ENCODE assay signal across 24 cellular contexts in the genomic region with DNA sequence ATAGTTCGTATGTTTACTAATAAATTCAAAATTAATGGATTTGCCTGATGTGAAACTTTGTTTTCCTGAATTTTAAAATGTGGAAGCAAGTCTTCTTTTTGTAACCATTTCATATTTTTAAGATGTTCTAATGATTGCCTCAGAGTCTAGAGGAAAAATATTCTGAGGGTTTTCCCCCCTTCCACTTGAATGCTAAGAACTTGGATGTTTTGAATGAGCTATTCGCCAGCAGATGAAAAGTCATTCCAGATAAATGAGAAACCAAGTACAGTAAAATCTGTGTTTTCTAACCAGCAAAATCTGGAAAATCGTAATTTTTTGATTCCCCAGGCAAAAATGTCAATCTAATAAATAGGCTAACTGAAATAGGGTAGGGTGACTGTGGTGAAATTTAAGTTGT. TPM values are rescaled to one million over a fixed set of nuclear protein-coding genes. Genes with fewer than 3 reads are reported as not detected.
"Had no signal": no experiment of that assay in that cellular context is flagged by ENCODE, and none has a peak within 500 bp of the region (broad histone marks: within the 10 kb centered on the region; RNA-seq: fewer than 3 reads in every experiment).

No MANE protein-coding gene starts in this region.

- H3K4me1 Mint-ChIP-seq: activated CD4-positive, alpha-beta T cell treated with anti-CD3 and anti-CD28 coated beads, Interleukin-2, amount 10 ng/mL, durations not matched to agents 7 days and 5 days; activated naive CD4-positive, alpha-beta T cell treated with anti-CD3 and anti-CD28 coated beads, Interleukin-2, amount 50 U/mL, for 24 hours; central memory CD8-positive, alpha-beta T cell; naive thymus-derived CD8-positive, alpha-beta T cell had no signal

- H2AFZ ChIP-seq: neural progenitor cell had no signal

- H3K9me3 ChIP-seq: heart right ventricle, lower lobe of right lung, sigmoid colon, spleen had no signal

- H3K4me3 ChIP-seq: heart right ventricle, lower lobe of right lung, neural progenitor cell, sigmoid colon, spleen had no signal

- H3K27me3 ChIP-seq: heart right ventricle, neural progenitor cell, sigmoid colon, spleen had no signal

- H3K9ac ChIP-seq: neural progenitor cell had no signal

- H3K4me3 Mint-ChIP-seq: activated CD4-positive, alpha-beta T cell treated with anti-CD3 and anti-CD28 coated beads, Interleukin-2, amount 10 ng/mL, durations not matched to agents 7 days and 5 days; activated CD8-positive, alpha-beta T cell treated with anti-CD3 and anti-CD28 coated beads, Interleukin-2, amount 10 ng/mL, durations not matched to agents 7 days and 5 days; activated naive CD4-positive, alpha-beta T cell treated with anti-CD3 and anti-CD28 coated beads, Interleukin-2, amount 50 U/mL, for 24 hours; activated T-helper 1 cell treated with anti-CD3 and anti-CD28 coated beads, Interleukin-12 subunit alpha, Interleukin-12 subunit beta, Interleukin-2, Interleukin-4 antibody, amounts not matched to agents 30 ng/mL and 10 ng/mL and 1 ng/mL, durations not matched to agents 14 hours and 24 hours and 36 hours; central memory CD8-positive, alpha-beta T cell; effector memory CD8-positive, alpha-beta T cell; naive thymus-derived CD8-positive, alpha-beta T cell; neural progenitor cell had no signal

- H3K4me2 ChIP-seq: neural progenitor cell had no signal

- H3K36me3 ChIP-seq: heart right ventricle, lower lobe of right lung, neural progenitor cell, sigmoid colon, spleen had no signal

- H3K9me3 Mint-ChIP-seq: activated CD4-positive, alpha-beta T cell treated with anti-CD3 and anti-CD28 coated beads, Interleukin-2, amount 10 ng/mL, durations not matched to agents 7 days and 5 days; activated naive CD4-positive, alpha-beta T cell treated with anti-CD3 and anti-CD28 coated beads, Interleukin-2, amount 50 U/mL, for 24 hours; activated T-helper 1 cell treated with anti-CD3 and anti-CD28 coated beads, Interleukin-12 subunit alpha, Interleukin-12 subunit beta, Interleukin-2, Interleukin-4 antibody, amounts not matched to agents 30 ng/mL and 10 ng/mL and 1 ng/mL, durations not matched to agents 14 hours and 24 hours and 36 hours; neural progenitor cell had no signal

- ATAC-seq: activated CD4-positive, CD25-positive, alpha-beta regulatory T cell treated with anti-CD3 and anti-CD28 coated beads, Interleukin-2, amount 50 U/mL, for 24 hours; activated CD8-positive, alpha-beta T cell treated with anti-CD3 and anti-CD28 coated beads, Interleukin-2, amount 10 ng/mL, durations not matched to agents 7 days and 5 days; effector memory CD8-positive, alpha-beta T cell; esophagus mucosa; heart right ventricle; left lobe of liver; lower lobe of right lung; naive thymus-derived CD8-positive, alpha-beta T cell had no signal

- H3K27ac Mint-ChIP-seq: activated CD4-positive, alpha-beta T cell treated with anti-CD3 and anti-CD28 coated beads, Interleukin-2, amount 10 ng/mL, durations not matched to agents 7 days and 5 days; activated CD8-positive, alpha-beta T cell treated with anti-CD3 and anti-CD28 coated beads, Interleukin-2, amount 10 ng/mL, durations not matched to agents 7 days and 5 days; activated naive CD4-positive, alpha-beta T cell treated with anti-CD3 and anti-CD28 coated beads, Interleukin-2, amount 50 U/mL, for 24 hours; activated T-helper 1 cell treated with anti-CD3 and anti-CD28 coated beads, Interleukin-12 subunit alpha, Interleukin-12 subunit beta, Interleukin-2, Interleukin-4 antibody, amounts not matched to agents 30 ng/mL and 10 ng/mL and 1 ng/mL, durations not matched to agents 14 hours and 24 hours and 36 hours; effector memory CD8-positive, alpha-beta T cell; naive thymus-derived CD8-positive, alpha-beta T cell; neural progenitor cell had no signal

- FAIRE-seq: colon, endothelial cell of umbilical vein, keratinocyte had no signal

- H3K4me1 ChIP-seq: heart right ventricle, lower lobe of right lung, neural progenitor cell had no signal

- H3K36me3 Mint-ChIP-seq: activated naive CD4-positive, alpha-beta T cell treated with anti-CD3 and anti-CD28 coated beads, Interleukin-2, amount 50 U/mL, for 24 hours; naive thymus-derived CD8-positive, alpha-beta T cell had no signal

- H3K27me3 Mint-ChIP-seq: activated CD4-positive, alpha-beta T cell treated with anti-CD3 and anti-CD28 coated beads, Interleukin-2, amount 10 ng/mL, durations not matched to agents 7 days and 5 days; activated naive CD4-positive, alpha-beta T cell treated with anti-CD3 and anti-CD28 coated beads, Interleukin-2, amount 50 U/mL, for 24 hours; central memory CD8-positive, alpha-beta T cell; effector memory CD8-positive, alpha-beta T cell had no signal

- H3K27ac ChIP-seq: heart right ventricle, lower lobe of right lung, neural progenitor cell, VCaP had no signal

- DNase-seq: activated CD4-positive, alpha-beta T cell treated with anti-CD3 and anti-CD28 coated beads, Interleukin-2, amount 10 ng/mL, durations not matched to agents 7 days and 5 days; activated CD8-positive, alpha-beta T cell treated with anti-CD3 and anti-CD28 coated beads, Interleukin-2, amount 10 ng/mL, durations not matched to agents 7 days and 5 days; activated gamma-delta T cell treated with Interleukin-2 at 50 U/mL for 16 hours; effector memory CD8-positive, alpha-beta T cell; foreskin fibroblast; heart right ventricle; lower lobe of right lung; naive thymus-derived CD8-positive, alpha-beta T cell; sigmoid colon; spleen; stimulated activated CD4-positive, alpha-beta T cell treated with anti-CD3 and anti-CD28 coated beads, Interleukin-4, amount 100 ng/mL, for 1 hour; stimulated activated naive CD4-positive, alpha-beta T cell treated with Interleukin-2 at 50 U/mL for 16 hours had no signal

RNA-seq across cellular contexts. Expression of gene SLIT2, which starts 45.5 kb away (rescaled TPM):
- total RNA-seq: activated CD4-positive, alpha-beta T cell treated with anti-CD3 and anti-CD28 coated beads, Interleukin-2, amount 10 ng/mL, durations not matched to agents 7 days and 5 days; activated CD8-positive, alpha-beta T cell treated with anti-CD3 and anti-CD28 coated beads, Interleukin-2, amount 10 ng/mL, durations not matched to agents 7 days and 5 days; naive thymus-derived CD8-positive, alpha-beta T cell; T-helper 2 cell treated with Interferon-gamma antibody and Interleukin-4, amounts not matched to agents 100 ng/mL and 5 ng/mL, for 36 hours had no signal
- polyA plus RNA-seq: naive thymus-derived CD8-positive, alpha-beta T cell had no signal
